In genomic region chr1:15207829-15208429, GRCh38 we compare ENCODE assay signal across 22 cellular contexts. TPM values are rescaled to one million over a fixed set of nuclear protein-coding genes. Genes with fewer than 3 reads are reported as not detected.
DNase-seq lines count a peak whose midpoint lies in the region; ATAC-seq and TF ChIP-seq lines count a peak whose summit lies in the region.
"Had no signal": no experiment of that assay in that cellular context is flagged by ENCODE, and none has a peak within 500 bp of the region (broad histone marks: within the 10 kb centered on the region; RNA-seq: fewer than 3 reads in every experiment).

No MANE protein-coding gene starts in this region.

- H3K27ac ChIP-seq in HEK293 (ENCODE audit: extremely low read depth, low read depth, low read length) = no peak overlapping the region
- H3K27ac ChIP-seq in body of pancreas = peak overlapping the region; percentile 29 to 95 (median 86)
- H3K27ac ChIP-seq in layer of hippocampus (ENCODE audit: low read depth, low read length) = peak overlapping the region; percentile 49
- H3K27ac ChIP-seq: ascending aorta, colonic mucosa, neutrophil, SJCRH30, uterus had no signal

- H3K36me3 ChIP-seq in HEK293 (ENCODE audit: control insufficient read depth in 2 of 2, insufficient read depth in 1 of 2, low read length in 2 of 2) (no peaks in the 10 kb centered on the region), body of pancreas (replicated peaks in 1 of 2; ENCODE audit: insufficient read depth in 1 of 2, low read depth in 2 of 2) (no peaks in the 10 kb centered on the region)
- H3K36me3 ChIP-seq: ascending aorta, colonic mucosa, neutrophil, SJCRH30, uterus had no signal

- H3K4me1 ChIP-seq in HEK293 (ENCODE audit: control insufficient read depth, insufficient read depth, low read length) (0 out of 2 replicates have a peak, but pooled peaks cover 2% of the 10 kb centered on the region), body of pancreas (peaks cover 94% of the 10 kb centered on the region)
- H3K4me1 ChIP-seq: colonic mucosa, uterus had no signal

- H3K27me3 ChIP-seq in body of pancreas (no peaks in the 10 kb centered on the region), layer of hippocampus (ENCODE audit: control insufficient read depth, insufficient read depth, low read length) (no peaks in the 10 kb centered on the region)
- H3K27me3 ChIP-seq: ascending aorta, colonic mucosa, neutrophil, SJCRH30, uterus had no signal

- DNase-seq in body of pancreas (peak in 3 of 4 donors; percentile 54 to 65 (median 64)), renal cortical epithelial cell (ENCODE audit: low read depth) (peak; percentile 68), ureter (ENCODE audit: low spot score) (no peak), HPDE6-E6E7 (ENCODE audit: extremely low spot score) (no peak)
- no peak for DNase-seq in activated CD4-positive, alpha-beta T cell treated with anti-CD3 and anti-CD28 coated beads for 4 hours
- DNase-seq in effector CD4-positive, alpha-beta T cell = no peak
- DNase-seq: ACHN; activated CD4-positive, alpha-beta T cell treated with anti-CD3 and anti-CD28 coated beads for 48 hours; activated CD8-positive, alpha-beta memory T cell treated with anti-CD3 and anti-CD28 coated beads, Interleukin-2, amount 10 ng/mL, durations not matched to agents 7 days and 5 days; colonic mucosa; NCI-H1436 treated with DMSO at 0.1 percent for 48 hours; NCI-H510A treated with DMSO at 0.1 percent for 48 hours; SJCRH30; T-cell; uterus had no signal

- POLR2A ChIA-PET in HEK293 (lab: Yijun Ruan, JAX) = no interaction called here

- intact Hi-C loops in body of pancreas (cut with DNase I) = no loop called here

- WGBS in body of pancreas, 2 donors = 29 to 31% methylated on average over 6 of the region's 6 CpGs

- TF ChIP-seq POLR2A in body of pancreas (IDR thresholded peaks at IDR 0.05) = no peak

- CTCF ChIA-PET in HEK293 (lab: Yijun Ruan, JAX) = interaction anchor here (0.5 to 0.9 kb wide), 3 partner anchors 60 to 116 kb away, joined by 3 read pairs; no protein-coding TSS in a partner anchor

- H3K4me3 ChIP-seq in HEK293 (ENCODE audit: low read depth, low read length) = no peak overlapping the region
- no peak overlapping the region for H3K4me3 ChIP-seq in body of pancreas
- H3K4me3 ChIP-seq: colonic mucosa, SJCRH30, uterus had no signal

- TF ChIP-seq CTCF in HEK293 (tag by site-specific recombination; IDR thresholded peaks at IDR 0.05) (no peak), body of pancreas (IDR thresholded peaks at IDR 0.05) (no peak)

- no peaks in the 10 kb centered on the region for H3K9me3 ChIP-seq in HEK293 (ENCODE audit: control insufficient read depth, insufficient read depth, low read depth, low read length)
- H3K9me3 ChIP-seq in body of pancreas = no peaks in the 10 kb centered on the region
- H3K9me3 ChIP-seq: ascending aorta, colonic mucosa, neutrophil, SJCRH30, uterus had no signal

- peak; percentile 34 for ATAC-seq in body of pancreas
- ATAC-seq: activated CD8-positive, alpha-beta memory T cell treated with anti-CD3 and anti-CD28 coated beads, Interleukin-2, amount 10 ng/mL, durations not matched to agents 7 days and 5 days; Panc1; T-cell had no signal

TF ChIP-seq in HEK293, 187 proteins besides CTCF, POLR2A, EP300 and RAD21:
- TF ChIP-seq ZNF529 (tag by site-specific recombination; IDR thresholded peaks at IDR 0.05; ENCODE audit: insufficient replicate concordance) (no peak), SCRT2 (tag by site-specific recombination; IDR thresholded peaks at IDR 0.05) (no peak), GLIS1 (tag by site-specific recombination; IDR thresholded peaks at IDR 0.05) (peak; percentile 75), ZNF426 (tag by site-specific recombination; IDR thresholded peaks at IDR 0.05) (no peak)

RNA-seq across cellular contexts. Expression of gene FHAD1, which starts 39.1 kb away (rescaled TPM):
- total RNA-seq in body of pancreas (1 to 10 TPM; 2.9 to 4.9 TPM), renal cortical epithelial cell (1.3 TPM in 1 of 2 replicates, not detected in the other), ureter (12.3 TPM)
- total RNA-seq: activated CD8-positive, alpha-beta memory T cell treated with anti-CD3 and anti-CD28 coated beads, Interleukin-2, amount 10 ng/mL, durations not matched to agents 7 days and 5 days; activated T-helper 1 cell treated with anti-CD3 and anti-CD28 coated beads, Interleukin-12 subunit alpha, Interleukin-12 subunit beta, Interleukin-2, Interleukin-4 antibody, amounts not matched to agents 30 ng/mL and 10 ng/mL and 1 ng/mL, durations not matched to agents 14 hours and 24 hours and 36 hours; ascending aorta; MCF 10A had no signal

RNA-seq across cellular contexts. Expression of gene TMEM51, which starts 54.4 kb away (rescaled TPM):
- 10 to 100 TPM; 26.5 to 36.9 TPM for total RNA-seq in body of pancreas
- total RNA-seq in renal cortical epithelial cell = 37.4 and 55.9 TPM in 2 replicates
- 38.8 TPM for total RNA-seq in ureter
- total RNA-seq: activated CD8-positive, alpha-beta memory T cell treated with anti-CD3 and anti-CD28 coated beads, Interleukin-2, amount 10 ng/mL, durations not matched to agents 7 days and 5 days; ascending aorta had no signal

Comparison
In these comparisons a context has a peak if more than half of its experiments do, and no peak if none do; other contexts are left out.
1. DNase-seq: peak in body of pancreas (3 of 4) and renal cortical epithelial cell (single experiment); none in ureter (single experiment), activated CD4-positive, alpha-beta T cell treated with anti-CD3 and anti-CD28 coated beads for 4 hours (0 of 2), effector CD4-positive, alpha-beta T cell (single experiment) and HPDE6-E6E7 (single experiment).